24 cellular contexts compared by ENCODE assay signal in genomic region chr14:77230914-77231313, GRCh38. TPM values are rescaled to one million over a fixed set of nuclear protein-coding genes. Genes with fewer than 3 reads are reported as not detected.
"Had no signal": no experiment of that assay in that cellular context is flagged by ENCODE, and none has a peak within 500 bp of the region (broad histone marks: within the 10 kb centered on the region; RNA-seq: fewer than 3 reads in every experiment).

No MANE protein-coding gene starts in this region.

- H3K4me1 Mint-ChIP-seq: activated naive CD4-positive, alpha-beta T cell treated with anti-CD3 and anti-CD28 coated beads, Interleukin-2, amount 50 U/mL, for 24 hours; T-helper 17 cell had no signal

- H3K9me3 Mint-ChIP-seq: activated naive CD4-positive, alpha-beta T cell treated with anti-CD3 and anti-CD28 coated beads, Interleukin-2, amount 50 U/mL, for 24 hours; WTC11 had no signal

- H3K27ac Mint-ChIP-seq: activated CD8-positive, alpha-beta T cell treated with anti-CD3 and anti-CD28 coated beads, Interleukin-2, amount 10 ng/mL, durations not matched to agents 7 days and 5 days; activated naive CD4-positive, alpha-beta T cell treated with anti-CD3 and anti-CD28 coated beads, Interleukin-2, amount 50 U/mL, for 24 hours; T-helper 17 cell; WTC11 had no signal

- H3K36me3 Mint-ChIP-seq: activated naive CD4-positive, alpha-beta T cell treated with anti-CD3 and anti-CD28 coated beads, Interleukin-2, amount 50 U/mL, for 24 hours; WTC11 had no signal

- H3K27me3 Mint-ChIP-seq: activated naive CD4-positive, alpha-beta T cell treated with anti-CD3 and anti-CD28 coated beads, Interleukin-2, amount 50 U/mL, for 24 hours had no signal

- H3K4me3 Mint-ChIP-seq: activated CD8-positive, alpha-beta T cell treated with anti-CD3 and anti-CD28 coated beads, Interleukin-2, amount 10 ng/mL, durations not matched to agents 7 days and 5 days; activated naive CD4-positive, alpha-beta T cell treated with anti-CD3 and anti-CD28 coated beads, Interleukin-2, amount 50 U/mL, for 24 hours; T-helper 17 cell; WTC11 had no signal

- DNase-seq: activated CD4-positive, alpha-beta T cell treated with anti-CD3 and anti-CD28 coated beads for 48 hours; activated CD4-positive, alpha-beta T cell treated with anti-CD3 and anti-CD28 coated beads, Interleukin-2, amount 50 U/mL, for 4 hours; activated CD4-positive, CD25-positive, alpha-beta regulatory T cell treated with anti-CD3 and anti-CD28 coated beads, Interleukin-2, amount 50 U/mL, for 72 hours; activated CD8-positive, alpha-beta memory T cell treated with anti-CD3 and anti-CD28 coated beads, Interleukin-2, amount 50 U/mL, for 48 hours; activated CD8-positive, alpha-beta T cell treated with anti-CD3 and anti-CD28 coated beads, Interleukin-2, amount 10 ng/mL, durations not matched to agents 7 days and 5 days; activated effector memory CD4-positive, alpha-beta T cell treated with Interleukin-2 at 50 U/mL for 16 hours; activated naive CD4-positive, alpha-beta T cell; activated T-cell treated with anti-CD3 and anti-CD28 coated beads, Interleukin-2, amount 50 U/mL, for 1 hour; aorta; caudate nucleus; colonic mucosa; dermis blood vessel endothelial cell; Kasumi-1; NCI-H2081 treated with DMSO at 0.1 percent for 48 hours; NCI-H526; PC-3; SHP77 treated with DMSO at 0.1 percent for 48 hours; T-helper 17 cell; T-helper 9 cell had no signal

- ATAC-seq: activated CD8-positive, alpha-beta T cell treated with anti-CD3 and anti-CD28 coated beads, Interleukin-2, amount 10 ng/mL, durations not matched to agents 7 days and 5 days; PC-3; T-helper 17 cell; WTC11 had no signal

RNA-seq across cellular contexts. Expression of gene NGB, which starts 40.1 kb away (rescaled TPM):
- total RNA-seq: activated CD8-positive, alpha-beta T cell treated with anti-CD3 and anti-CD28 coated beads, Interleukin-2, amount 10 ng/mL, durations not matched to agents 7 days and 5 days; aorta; breast epithelium; dermis blood vessel endothelial cell; NCI-H460; PC-3; SK-MEL-5; T-helper 17 cell had no signal

RNA-seq across cellular contexts. Expression of gene TMEM63C, which starts 49.3 kb away (rescaled TPM):
- total RNA-seq: NCI-H460 had no signal
